In the genomic region with DNA sequence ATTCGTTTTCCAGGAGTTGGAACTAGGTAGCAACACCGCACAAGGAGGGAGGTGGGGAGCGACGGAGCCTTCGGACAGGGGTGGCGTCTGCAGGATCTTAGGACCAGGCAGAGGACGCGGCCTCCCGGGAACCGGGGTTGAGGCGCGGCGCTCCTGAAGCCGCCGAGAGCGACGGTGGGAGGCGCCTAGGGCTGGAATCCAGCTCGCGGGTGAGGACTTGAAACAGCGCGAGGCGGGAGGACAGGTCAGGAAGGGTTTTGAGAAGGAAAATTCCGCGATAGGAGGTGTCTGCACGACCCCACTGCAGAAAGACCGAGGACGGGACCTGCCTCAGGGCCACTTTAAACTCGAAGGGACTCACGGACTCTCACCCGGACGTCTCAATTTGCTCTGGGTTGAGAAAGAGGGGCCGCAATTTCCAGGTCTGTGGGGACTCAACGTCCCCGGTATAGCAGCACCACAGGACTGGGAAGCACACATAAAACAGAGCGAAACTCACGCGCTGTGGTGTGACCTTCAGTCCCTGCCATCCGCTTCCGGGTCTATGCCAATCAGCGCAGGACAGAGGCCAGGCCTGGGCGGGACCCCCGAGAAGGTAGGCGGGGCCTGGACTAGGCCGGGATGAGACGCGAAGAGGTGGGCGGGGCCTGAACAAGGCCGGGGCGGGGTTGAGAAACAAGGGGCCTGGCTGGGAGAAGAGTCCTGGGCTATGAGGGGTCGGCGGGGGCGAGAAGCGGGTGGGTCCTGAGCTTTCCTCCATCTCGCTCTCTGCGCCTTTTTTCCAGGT, we compare ENCODE assay signal across 8 cellular contexts. TPM values are rescaled to one million over a fixed set of nuclear protein-coding genes. Genes with fewer than 3 reads are reported as not detected.
DNase-seq lines count a peak whose midpoint lies in the region; ATAC-seq and TF ChIP-seq lines count a peak whose summit lies in the region.

A gene (minus strand): TSS at position 487 of the 787 bp plus-strand sequence. CDS start 7,380 bp downstream, outside the sequence.

- peaks cover 41% of the 10 kb centered on the region for H3K36me3 Mint-ChIP-seq in activated naive CD8-positive, alpha-beta T cell treated with anti-CD3 and anti-CD28 coated beads, Interleukin-2, amount 50 U/mL, for 24 hours (ENCODE audit: low read depth)
- H3K36me3 Mint-ChIP-seq in progenitor cell of endocrine pancreas (ENCODE audit: insufficient read depth): peaks cover 9% of the 10 kb centered on the region

- H3K9me2 ChIP-seq in Karpas-422 (replicated peaks; ENCODE audit: insufficient read depth, low read length) (no peaks in the 10 kb centered on the region), SU-DHL-6 (replicated peaks; ENCODE audit: insufficient read depth, low read length) (no peaks in the 10 kb centered on the region)

- H2AFZ ChIP-seq in Karpas-422 (ENCODE audit: low read length) (peak within 1 kb of the TSS; percentile 47; the same call in 1 of the 2 replicates), SU-DHL-6 (ENCODE audit: low read depth, low read length, severe bottlenecking) (peak within 1 kb of the TSS; percentile 85)

- H3K36me3 ChIP-seq in Karpas-422 (ENCODE audit: insufficient read depth, low read length): peaks cover 22% of the 10 kb centered on the region
- no peaks in the 10 kb centered on the region for H3K36me3 ChIP-seq in SU-DHL-6 (ENCODE audit: low read length)
- H3K36me3 ChIP-seq in heart right ventricle: peaks cover 0 to 28% (median 0%) of the 10 kb centered on the region in 9 donors

- H3K79me2 ChIP-seq in Karpas-422 (ENCODE audit: low read length) (peaks cover 49% of the 10 kb centered on the region), SU-DHL-6 (ENCODE audit: insufficient read depth, low read length) (peaks cover 41% of the 10 kb centered on the region)

- no peaks in the 10 kb centered on the region for H4K20me1 ChIP-seq in Karpas-422 (ENCODE audit: insufficient read depth, low read depth, low read length)
- no peaks in the 10 kb centered on the region for H4K20me1 ChIP-seq in SU-DHL-6 (ENCODE audit: low read depth, low read length)

- peak within 1 kb of the TSS; percentile 83 for H3K27ac Mint-ChIP-seq in activated naive CD8-positive, alpha-beta T cell treated with anti-CD3 and anti-CD28 coated beads, Interleukin-2, amount 50 U/mL, for 24 hours
- peak within 1 kb of the TSS; percentile 98 for H3K27ac Mint-ChIP-seq in progenitor cell of endocrine pancreas

- peak; percentile 98 for ATAC-seq in GM21737 (IDR thresholded peaks at IDR 0.05; ENCODE audit: unreplicated experiment)
- ATAC-seq in activated naive CD8-positive, alpha-beta T cell treated with anti-CD3 and anti-CD28 coated beads, Interleukin-2, amount 50 U/mL, for 24 hours: peak; percentile 100
- ATAC-seq in heart right ventricle: peak; percentile 100

- H3K27me3 Mint-ChIP-seq in activated naive CD8-positive, alpha-beta T cell treated with anti-CD3 and anti-CD28 coated beads, Interleukin-2, amount 50 U/mL, for 24 hours: no peaks in the 10 kb centered on the region
- no peaks in the 10 kb centered on the region for H3K27me3 Mint-ChIP-seq in progenitor cell of endocrine pancreas

- H3K27me3 ChIP-seq in Karpas-422 (ENCODE audit: low read length) (no peaks in the 10 kb centered on the region), SU-DHL-6 (ENCODE audit: low read length) (no peaks in the 10 kb centered on the region), heart right ventricle (no peaks in the 10 kb centered on the region)

- H3K4me3 ChIP-seq in Karpas-422 (ENCODE audit: low read length) (peak within 1 kb of the TSS; percentile 96), SU-DHL-6 (ENCODE audit: insufficient read depth, low read length, poor library complexity, severe bottlenecking) (peak within 1 kb of the TSS; percentile 89), heart right ventricle (peak within 1 kb of the TSS; percentile 42 to 93 (median 76))

- H3F3A ChIP-seq in SU-DHL-6 (ENCODE audit: insufficient read depth): no peaks in the 10 kb centered on the region; the same call in 1 of the 2 replicates

- peaks cover 8% of the 10 kb centered on the region for H3K4me1 ChIP-seq in Karpas-422 (ENCODE audit: low read length)
- H3K4me1 ChIP-seq in heart right ventricle: peaks cover 0 to 20% (median 16%) of the 10 kb centered on the region in 9 donors

- H3K9ac ChIP-seq in Karpas-422 (ENCODE audit: low read length): peak within 1 kb of the TSS; percentile 94
- H3K9ac ChIP-seq in SU-DHL-6 (ENCODE audit: low read length): peak within 1 kb of the TSS; percentile 94

- H3K9me3 ChIP-seq in Karpas-422 (ENCODE audit: low read length) (no peaks in the 10 kb centered on the region), SU-DHL-6 (ENCODE audit: insufficient read depth, low read length) (no peaks in the 10 kb centered on the region), heart right ventricle (no peaks in the 10 kb centered on the region)

- 1% methylated on average over 55 to 56 of the region's 56 CpGs for WGBS in heart right ventricle, 2 donors

- DNase-seq in DMS79 (lab: John Stamatoyannopoulos, UW): peak; percentile 88
- DNase-seq in Karpas-422: peak; percentile 99
- DNase-seq in activated naive CD8-positive, alpha-beta T cell treated with anti-CD3 and anti-CD28 coated beads, Interleukin-2, amount 50 U/mL, for 24 hours: peak; percentile 93
- DNase-seq in heart right ventricle: peak; percentile 97
- DNase-seq in progenitor cell of endocrine pancreas (ENCODE audit: low spot score, unreplicated experiment): peak; percentile 95
- peak; percentile 97 for DNase-seq in ureter (ENCODE audit: low spot score)

- H3K4me2 ChIP-seq in Karpas-422 (ENCODE audit: low read depth, low read length, poor library complexity, severe bottlenecking): peak within 1 kb of the TSS; percentile 93
- peak within 1 kb of the TSS; percentile 88 for H3K4me2 ChIP-seq in SU-DHL-6 (ENCODE audit: low read depth, low read length, poor library complexity, severe bottlenecking)

- peak within 1 kb of the TSS; percentile 85 for H3K4me3 Mint-ChIP-seq in activated naive CD8-positive, alpha-beta T cell treated with anti-CD3 and anti-CD28 coated beads, Interleukin-2, amount 50 U/mL, for 24 hours
- peak within 1 kb of the TSS; percentile 89 for H3K4me3 Mint-ChIP-seq in progenitor cell of endocrine pancreas (ENCODE audit: low read depth)

- H3K9me3 Mint-ChIP-seq in activated naive CD8-positive, alpha-beta T cell treated with anti-CD3 and anti-CD28 coated beads, Interleukin-2, amount 50 U/mL, for 24 hours: peaks cover 11% of the 10 kb centered on the region
- H3K9me3 Mint-ChIP-seq in progenitor cell of endocrine pancreas (ENCODE audit: low read depth): no peaks in the 10 kb centered on the region

- H3K27ac ChIP-seq in Karpas-422 (ENCODE audit: low read length) (peak within 1 kb of the TSS; percentile 71), SU-DHL-6 (ENCODE audit: low read depth, low read length) (peak within 1 kb of the TSS; percentile 66), heart right ventricle (peak within 1 kb of the TSS; percentile 8 to 98 (median 92))

- TF ChIP-seq CTCF in SU-DHL-6 (IDR thresholded peaks at IDR 0.05; ENCODE audit: insufficient read depth, low read length, poor library complexity, severe bottlenecking) (no peak), heart right ventricle (IDR thresholded peaks at IDR 0.05) (peak in 1 of 9 donors; percentile 5), progenitor cell of endocrine pancreas (IDR thresholded peaks at IDR 0.05; ENCODE audit: unreplicated experiment) (no peak)

- intact Hi-C loops in heart right ventricle (cut with DNase I): loop anchor here in 3 of 10 donors (2.0 to 5.0 kb wide), 2 partner anchors 65 kb away; a partner anchor contains a TSS

- peaks cover 22% of the 10 kb centered on the region for H3K4me1 Mint-ChIP-seq in activated naive CD8-positive, alpha-beta T cell treated with anti-CD3 and anti-CD28 coated beads, Interleukin-2, amount 50 U/mL, for 24 hours
- H3K4me1 Mint-ChIP-seq in progenitor cell of endocrine pancreas (ENCODE audit: low read depth): peaks cover 21% of the 10 kb centered on the region

RNA-seq across cellular contexts. Expression of the gene that starts here (rescaled TPM):
- total RNA-seq in Karpas-422 (2014; rRNA removed; shearing (Covaris generic); ENCODE audit: low replicate concordance): 18.9 and 23.7 TPM in 2 replicates
- 10 to 100 TPM in 1 of 10 donors, 1 to 10 TPM in 9; 6.3 to 16.3 (median 7.6) TPM for total RNA-seq in heart right ventricle
- polyA plus RNA-seq in heart right ventricle: 10 to 100 TPM in 1 of 2 donors, 1 to 10 TPM in 1; 2.7 to 10.0 TPM
- total RNA-seq in progenitor cell of endocrine pancreas: 43.9 and 50.0 TPM in 2 replicates
- total RNA-seq in ureter: 51.1 TPM

Comparison
In these comparisons a context has a peak if more than half of its experiments do, and no peak if none do; other contexts are left out.
1. Peak in every context shown above with its lines: DNase-seq, ATAC-seq, H3K4me3 ChIP-seq and H3K27ac ChIP-seq.